29 cellular contexts compared by ENCODE assay signal in genomic region chr11:96430668-96431067, GRCh38.
"Had no signal": no experiment of that assay in that cellular context is flagged by ENCODE, and none has a peak within 500 bp of the region (broad histone marks: within the 10 kb centered on the region; RNA-seq: fewer than 3 reads in every experiment).

No MANE protein-coding gene starts in this region.

- H3K79me2 ChIP-seq: parathyroid adenoma had no signal

- H3K27me3 ChIP-seq: neural progenitor cell, ovary, right lobe of liver, sigmoid colon, thyroid gland, upper lobe of left lung, vagina had no signal

- H3K36me3 ChIP-seq: neural progenitor cell, ovary, right lobe of liver, sigmoid colon, stomach, thoracic aorta, thyroid gland, tibial nerve, upper lobe of left lung, vagina had no signal

- DNase-seq: natural killer cell; occipital lobe; ovary; posterior cingulate gyrus; psoas muscle; right cardiac atrium; right lobe of liver; sigmoid colon; small intestine; stimulated activated CD4-positive, alpha-beta T cell treated with anti-CD3 and anti-CD28 coated beads, Interleukin-15, amount 100 ng/mL, for 24 hours; stimulated activated CD4-positive, alpha-beta T cell treated with anti-CD3 and anti-CD28 coated beads, Interleukin-2, amount 100 ng/mL, for 24 hours; stimulated activated CD4-positive, alpha-beta T cell treated with anti-CD3 and anti-CD28 coated beads, Interleukin-2, amount 100 ng/mL, for 48 hours; stimulated activated CD4-positive, alpha-beta T cell treated with anti-CD3 and anti-CD28 coated beads, Interleukin-4, amount 100 ng/mL, for 24 hours; stimulated activated naive B cell treated with anti-CD40 and anti-IgM and Interleukin-4, amounts not matched to agents 10 μg/mL and 1 μg/mL and 100 μg/mL, for 72 hours; stimulated activated naive CD4-positive, alpha-beta T cell treated with Interleukin-2 at 50 U/mL for 16 hours; stomach; thyroid gland; trophoblast cell; upper lobe of left lung had no signal

- H3K4me3 ChIP-seq: neural progenitor cell, ovary, psoas muscle, right lobe of liver, sigmoid colon, stomach, thoracic aorta, thyroid gland, tibial nerve, upper lobe of left lung, vagina had no signal

- H3K36me3 Mint-ChIP-seq: natural killer cell; neural progenitor cell; stimulated activated effector memory CD8-positive, alpha-beta T cell treated with anti-CD3 and anti-CD28 coated beads, Interleukin-12 subunit alpha, Interleukin-12 subunit beta, amount 100 ng/mL, for 72 hours had no signal

- H3K4me2 ChIP-seq: neural progenitor cell had no signal

- ATAC-seq: natural killer cell; psoas muscle; right cardiac atrium; right lobe of liver; stimulated activated effector memory CD8-positive, alpha-beta T cell treated with anti-CD3 and anti-CD28 coated beads, Interleukin-12 subunit alpha, Interleukin-12 subunit beta, amount 100 ng/mL, for 72 hours; stimulated activated naive B cell treated with anti-CD40 and anti-IgM and Interleukin-4, amounts not matched to agents 10 μg/mL and 1 μg/mL and 100 μg/mL, for 72 hours had no signal

- H3K9me3 ChIP-seq: ovary, psoas muscle, right lobe of liver, sigmoid colon, thoracic aorta, thyroid gland, upper lobe of left lung, vagina had no signal

- H3K9me3 Mint-ChIP-seq: natural killer cell; stimulated activated effector memory CD8-positive, alpha-beta T cell treated with anti-CD3 and anti-CD28 coated beads, Interleukin-12 subunit alpha, Interleukin-12 subunit beta, amount 100 ng/mL, for 72 hours; stimulated activated naive CD8-positive, alpha-beta T cell treated with anti-CD3 and anti-CD28 coated beads, Interleukin-15, Interleukin-2, amounts not matched to agents 100 ng/mL and 50 ng/mL, for 24 hours had no signal

- H3K27ac Mint-ChIP-seq: natural killer cell; nephron; neural progenitor cell; progenitor cell of endocrine pancreas; stimulated activated effector memory CD8-positive, alpha-beta T cell treated with anti-CD3 and anti-CD28 coated beads, Interleukin-12 subunit alpha, Interleukin-12 subunit beta, amount 100 ng/mL, for 72 hours; stimulated activated naive B cell treated with anti-CD40 and anti-IgM and Interleukin-4, amounts not matched to agents 10 μg/mL and 1 μg/mL and 100 μg/mL, for 72 hours; stimulated activated naive CD8-positive, alpha-beta T cell treated with anti-CD3 and anti-CD28 coated beads, Interleukin-15, Interleukin-2, amounts not matched to agents 100 ng/mL and 50 ng/mL, for 24 hours had no signal

- H3K4me3 Mint-ChIP-seq: natural killer cell; nephron; neural progenitor cell; stimulated activated effector memory CD8-positive, alpha-beta T cell treated with anti-CD3 and anti-CD28 coated beads, Interleukin-12 subunit alpha, Interleukin-12 subunit beta, amount 100 ng/mL, for 72 hours; stimulated activated naive B cell treated with anti-CD40 and anti-IgM and Interleukin-4, amounts not matched to agents 10 μg/mL and 1 μg/mL and 100 μg/mL, for 72 hours; stimulated activated naive CD8-positive, alpha-beta T cell treated with anti-CD3 and anti-CD28 coated beads, Interleukin-15, Interleukin-2, amounts not matched to agents 100 ng/mL and 50 ng/mL, for 24 hours had no signal

- H3K27ac ChIP-seq: neural progenitor cell, ovary, parathyroid adenoma, psoas muscle, right lobe of liver, sigmoid colon, stomach, thoracic aorta, thyroid gland, tibial nerve, upper lobe of left lung, vagina had no signal

- H3K9ac ChIP-seq: neural progenitor cell, parathyroid adenoma had no signal

- H2AFZ ChIP-seq: neural progenitor cell, parathyroid adenoma had no signal

- H3K4me1 Mint-ChIP-seq: natural killer cell; nephron; stimulated activated effector memory CD8-positive, alpha-beta T cell treated with anti-CD3 and anti-CD28 coated beads, Interleukin-12 subunit alpha, Interleukin-12 subunit beta, amount 100 ng/mL, for 72 hours; stimulated activated naive B cell treated with anti-CD40 and anti-IgM and Interleukin-4, amounts not matched to agents 10 μg/mL and 1 μg/mL and 100 μg/mL, for 72 hours had no signal

- FAIRE-seq: small intestine, urothelium cell line had no signal

- H3K27me3 Mint-ChIP-seq: progenitor cell of endocrine pancreas had no signal

- H3K4me1 ChIP-seq: parathyroid adenoma, psoas muscle, right lobe of liver, sigmoid colon, stomach, thyroid gland, upper lobe of left lung, vagina had no signal
